8 cellular contexts compared by ENCODE assay signal in the genomic region with DNA sequence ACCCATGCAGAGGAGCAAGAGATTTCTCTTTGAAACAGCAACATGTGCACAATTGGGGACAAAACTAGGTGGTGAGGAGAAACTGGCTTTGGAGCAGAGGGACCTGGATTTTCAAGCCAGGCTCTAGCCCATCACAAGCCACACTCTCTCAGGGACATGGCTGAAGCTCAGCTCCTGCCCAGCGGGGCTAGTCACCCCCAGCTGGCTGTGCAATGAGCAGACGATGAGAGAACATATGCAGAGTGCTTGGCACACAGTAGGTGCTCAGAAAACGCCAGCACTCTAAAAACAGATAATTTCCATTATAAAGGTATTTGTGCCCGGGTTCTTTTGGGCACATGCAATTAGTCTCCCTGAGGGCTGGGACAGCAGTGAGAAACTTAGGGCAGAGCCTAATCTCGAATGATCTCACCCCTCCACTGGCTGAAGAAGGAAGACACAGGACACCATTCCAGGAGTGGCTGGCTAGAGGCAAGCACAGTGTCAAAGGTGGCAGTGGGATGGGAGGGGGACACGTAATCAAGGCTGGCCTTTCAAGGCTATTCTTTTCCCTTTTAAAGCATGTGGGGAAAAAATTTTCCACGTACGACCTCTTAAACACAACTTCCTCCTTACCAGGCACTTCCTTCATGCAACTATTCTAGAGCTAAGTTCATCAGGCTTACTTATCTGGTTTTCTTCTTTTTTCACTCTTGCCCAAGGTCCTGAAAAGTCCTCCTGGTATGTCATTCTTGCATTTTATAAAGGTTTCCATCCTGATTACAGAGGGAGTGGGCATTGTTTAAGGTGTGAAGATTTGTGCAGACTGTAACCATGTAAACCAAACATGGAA. TPM values are rescaled to one million over a fixed set of nuclear protein-coding genes. Genes with fewer than 3 reads are reported as not detected.
A peak's percentile ranks its signal among the peaks of the same experiment; 100 is the strongest.
DNase-seq lines count a peak whose midpoint lies in the region; ATAC-seq and TF ChIP-seq lines count a peak whose summit lies in the region.

No MANE protein-coding gene starts in this region.

- H3K27me3 ChIP-seq in adipocyte (replicated peaks; ENCODE audit: control insufficient read depth, insufficient read depth, low read length) (no peaks in the 10 kb centered on the region), upper lobe of right lung (no peaks in the 10 kb centered on the region)

- peaks cover 48% of the 10 kb centered on the region for H3K4me1 ChIP-seq in adipocyte (ENCODE audit: control insufficient read depth, insufficient read depth, low read length)
- peaks cover 58% of the 10 kb centered on the region for H3K4me1 ChIP-seq in upper lobe of right lung

- DNase-seq in Right ventricle myocardium inferior (ENCODE audit: missing footprints) (peak; percentile 45), left ventricle myocardium superior (no peak), adipocyte (ENCODE audit: low read depth) (no peak), myocyte (ENCODE audit: low read depth) (peak; percentile 77), upper lobe of right lung (peak; percentile 62), NCI-H82 (lab: John Stamatoyannopoulos, UW) (no peak), dedifferentiated amniotic fluid mesenchymal stem cell (ENCODE audit: extremely low spot score) (no peak)

- peak overlapping the region; percentile 82 for H3K27ac ChIP-seq in upper lobe of right lung

- peak overlapping the region; percentile 0 for H3K4me3 ChIP-seq in adipocyte (ENCODE audit: low read length)
- H3K4me3 ChIP-seq in upper lobe of right lung, result no peak overlapping the region

- H3K36me3 ChIP-seq in adipocyte (ENCODE audit: control insufficient read depth, insufficient read depth, low read length, severe bottlenecking) (no peaks in the 10 kb centered on the region), upper lobe of right lung (no peaks in the 10 kb centered on the region)

- no peak for ATAC-seq in Right ventricle myocardium inferior
- ATAC-seq in left ventricle myocardium superior, result no peak
- ATAC-seq in upper lobe of right lung, result peak; percentile 56
- ATAC-seq in HG03565 (IDR thresholded peaks at IDR 0.05; ENCODE audit: unreplicated experiment), result no peak

- no peak for TF ChIP-seq CTCF in upper lobe of right lung (IDR thresholded peaks at IDR 0.05)

- no peak overlapping the region for H3K9ac ChIP-seq in adipocyte (ENCODE audit: low read length)

- H3K9me3 ChIP-seq in adipocyte (ENCODE audit: control insufficient read depth, low read length), result no peaks in the 10 kb centered on the region
- no peaks in the 10 kb centered on the region for H3K9me3 ChIP-seq in upper lobe of right lung

- intact Hi-C loops in Right ventricle myocardium inferior (cut with DNase I), result no loop called here
- intact Hi-C loops in left ventricle myocardium superior (cut with micrococcal nuclease), result no loop called here
- intact Hi-C loops in upper lobe of right lung (cut with DNase I), result no loop called here

RNA-seq across cellular contexts. Expression of a gene that starts 15.1 kb away (rescaled TPM):
- total RNA-seq in Right ventricle myocardium inferior (41.2 TPM), left ventricle myocardium superior (45.3 TPM), myocyte (28.3 and 28.7 TPM in 2 replicates), upper lobe of right lung (31.4 TPM)
- 14.8 TPM for polyA plus RNA-seq in myocyte (2012)

Comparison
In these comparisons a context has a peak if more than half of its experiments do, and no peak if none do; other contexts are left out.
1. DNase-seq: peak in Right ventricle myocardium inferior (single experiment), myocyte (single experiment) and upper lobe of right lung (single experiment); none in left ventricle myocardium superior (single experiment), adipocyte (single experiment), NCI-H82 (single experiment) and dedifferentiated amniotic fluid mesenchymal stem cell (single experiment).